ENCODE assay signal across 13 cellular contexts in the genomic region with DNA sequence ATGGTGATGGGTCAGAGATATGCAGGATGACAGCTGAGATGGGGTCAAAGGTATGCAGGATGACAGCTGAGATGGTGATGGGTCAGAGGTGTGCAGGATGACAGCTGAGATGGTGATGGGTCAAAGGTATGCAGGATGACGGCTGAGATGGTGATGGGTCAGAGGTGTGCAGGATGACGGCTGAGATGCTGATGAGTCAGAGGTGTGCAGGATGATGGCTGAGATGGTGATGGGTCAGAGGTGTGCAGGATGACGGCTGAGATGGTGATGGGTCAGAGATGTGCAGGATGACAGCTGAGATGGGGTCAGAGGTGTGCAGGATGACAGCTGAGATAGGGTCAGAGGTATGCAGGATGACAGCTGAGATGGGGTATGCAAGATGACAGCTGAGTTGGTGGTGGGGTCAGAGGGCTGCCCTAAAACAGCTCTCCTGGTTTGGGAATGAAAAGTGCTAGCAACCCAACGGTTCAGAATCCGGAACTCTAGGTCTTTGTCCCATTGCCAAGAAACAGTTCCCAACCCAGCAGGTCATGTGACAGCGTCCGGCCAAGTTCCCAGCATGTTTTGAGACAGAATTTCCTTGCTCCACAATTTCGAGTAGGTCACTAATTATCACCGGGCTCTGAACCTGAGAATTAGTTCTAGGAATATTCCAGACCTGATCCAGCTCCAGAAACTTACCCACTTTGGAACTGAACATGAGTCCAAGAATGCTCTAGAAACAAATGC. TPM values are rescaled to one million over a fixed set of nuclear protein-coding genes. Genes with fewer than 3 reads are reported as not detected.
DNase-seq lines count a peak whose midpoint lies in the region; ATAC-seq, FAIRE-seq and TF ChIP-seq lines count a peak whose summit lies in the region.
"Had no signal": no experiment of that assay in that cellular context is flagged by ENCODE, and none has a peak within 500 bp of the region (broad histone marks: within the 10 kb centered on the region; RNA-seq: fewer than 3 reads in every experiment).

No MANE protein-coding gene starts in this region.

- intact Hi-C loops in activated CD8-positive, alpha-beta T cell treated with anti-CD3 and anti-CD28 coated beads for 36 hours (cut with micrococcal nuclease), result no loop called here

- peaks cover 27% of the 10 kb centered on the region for H3K36me3 Mint-ChIP-seq in activated CD8-positive, alpha-beta T cell treated with anti-CD3 and anti-CD28 coated beads for 36 hours (ENCODE audit: low read depth)
- H3K36me3 Mint-ChIP-seq in glutamatergic neuron (ENCODE audit: unreplicated experiment), result peaks cover 5% of the 10 kb centered on the region

- peaks cover 28% of the 10 kb centered on the region for H3K4me1 Mint-ChIP-seq in activated CD8-positive, alpha-beta T cell treated with anti-CD3 and anti-CD28 coated beads for 36 hours (ENCODE audit: low read depth)
- H3K4me1 Mint-ChIP-seq in glutamatergic neuron (ENCODE audit: low read depth, unreplicated experiment), result peaks cover 10% of the 10 kb centered on the region

- DNase-seq in Ammon's horn (ENCODE audit: low spot score), result peak; percentile 79
- DNase-seq in activated CD8-positive, alpha-beta T cell treated with anti-CD3 and anti-CD28 coated beads for 36 hours, result no peak
- DNase-seq in glutamatergic neuron, result no peak
- DNase-seq in NOMO-1 treated with dmso at 0.1 percent for 144 hours (lab: John Stamatoyannopoulos, UW; ENCODE audit: unreplicated experiment), result no peak
- DNase-seq in GM19239 (ENCODE audit: insufficient read length, low spot score), result no peak
- DNase-seq: activated CD8-positive, alpha-beta memory T cell treated with anti-CD3 and anti-CD28 coated beads, Interleukin-2, amount 50 U/mL, for 4 hours; NCI-H2081; SJCRH30 had no signal

- H3K27ac Mint-ChIP-seq in activated CD8-positive, alpha-beta T cell treated with anti-CD3 and anti-CD28 coated beads for 36 hours, result peak overlapping the region; percentile 13
- peak overlapping the region; percentile 64 for H3K27ac Mint-ChIP-seq in glutamatergic neuron (ENCODE audit: unreplicated experiment)

- no peak overlapping the region for H2AFZ ChIP-seq in parathyroid adenoma

- no peaks in the 10 kb centered on the region for H3K9me3 Mint-ChIP-seq in activated CD8-positive, alpha-beta T cell treated with anti-CD3 and anti-CD28 coated beads for 36 hours
- peaks cover 9% of the 10 kb centered on the region for H3K9me3 Mint-ChIP-seq in glutamatergic neuron (ENCODE audit: unreplicated experiment)

- H3K79me2 ChIP-seq in parathyroid adenoma, result no peaks in the 10 kb centered on the region

- peak overlapping the region; percentile 35 for H3K4me2 ChIP-seq in parathyroid adenoma (ENCODE audit: low read length)
- H3K4me2 ChIP-seq: BLaER1 treated with 17β-estradiol and CSF1 and Interleukin-3, amounts not matched to agents 10 nM and 100 nM had no signal

- no peaks in the 10 kb centered on the region for H3K27me3 Mint-ChIP-seq in activated CD8-positive, alpha-beta T cell treated with anti-CD3 and anti-CD28 coated beads for 36 hours
- peaks cover 8% of the 10 kb centered on the region for H3K27me3 Mint-ChIP-seq in glutamatergic neuron (ENCODE audit: unreplicated experiment)

- H3K27me3 ChIP-seq in parathyroid adenoma (ENCODE audit: control insufficient read depth, insufficient read depth, low read length), result no peaks in the 10 kb centered on the region
- H3K27me3 ChIP-seq: BLaER1 treated with 17β-estradiol and CSF1 and Interleukin-3, amounts not matched to agents 10 nM and 100 nM; SJCRH30 had no signal

- no peak for TF ChIP-seq CTCF in activated CD8-positive, alpha-beta T cell treated with anti-CD3 and anti-CD28 coated beads for 36 hours (IDR thresholded peaks at IDR 0.05)
- TF ChIP-seq CTCF in glutamatergic neuron (IDR thresholded peaks at IDR 0.05; ENCODE audit: partially characterized antibody, unreplicated experiment) (no peak), parathyroid adenoma (IDR thresholded peaks at IDR 0.05) (no peak)

- no peak overlapping the region for H3K9ac ChIP-seq in parathyroid adenoma

- no peaks in the 10 kb centered on the region for H3K4me1 ChIP-seq in parathyroid adenoma

- H3K9me3 ChIP-seq in parathyroid adenoma (ENCODE audit: control insufficient read depth, low read length), result no peaks in the 10 kb centered on the region
- H3K9me3 ChIP-seq: BLaER1 treated with 17β-estradiol and CSF1 and Interleukin-3, amounts not matched to agents 10 nM and 100 nM; SJCRH30 had no signal

- no peak for FAIRE-seq in GM19239 (lab: Jason Lieb, UNC)

- H3K36me3 ChIP-seq in parathyroid adenoma (ENCODE audit: control insufficient read depth, insufficient read depth, low read length), result no peaks in the 10 kb centered on the region

- H3K4me3 Mint-ChIP-seq in activated CD8-positive, alpha-beta T cell treated with anti-CD3 and anti-CD28 coated beads for 36 hours, result no peak overlapping the region
- peak overlapping the region; percentile 65 for H3K4me3 Mint-ChIP-seq in glutamatergic neuron (ENCODE audit: unreplicated experiment)

- no peak for ATAC-seq in activated CD8-positive, alpha-beta T cell treated with anti-CD3 and anti-CD28 coated beads for 36 hours
- ATAC-seq in GM19351 (IDR thresholded peaks at IDR 0.05; ENCODE audit: unreplicated experiment) (no peak), GM19455 (IDR thresholded peaks at IDR 0.05; ENCODE audit: unreplicated experiment) (no peak)

- no peak overlapping the region for H3K4me3 ChIP-seq in parathyroid adenoma (ENCODE audit: low read depth, low read length)
- H3K4me3 ChIP-seq: BLaER1 treated with 17β-estradiol and CSF1 and Interleukin-3, amounts not matched to agents 10 nM and 100 nM; SJCRH30 had no signal

- peak overlapping the region; percentile 13 for H3K27ac ChIP-seq in parathyroid adenoma
- H3K27ac ChIP-seq: BLaER1 treated with 17β-estradiol and CSF1 and Interleukin-3, amounts not matched to agents 10 nM and 100 nM; SJCRH30 had no signal

- POLR2A ChIA-PET in activated CD8-positive, alpha-beta T cell treated with anti-CD3 and anti-CD28 coated beads for 36 hours (lab: Charles Lee), result interaction anchor here (0.6 to 1.3 kb wide), 2 partner anchors 17 to 37 kb away, joined by 3 to 5 read pairs; a partner anchor contains a TSS

- CTCF ChIA-PET in activated CD8-positive, alpha-beta T cell treated with anti-CD3 and anti-CD28 coated beads for 36 hours (lab: Charles Lee), result interaction anchor here (1.3 to 3.2 kb wide), 3 partner anchors 9 to 75 kb away, joined by 5 to 12 read pairs (median 6); no protein-coding TSS in a partner anchor

RNA-seq across cellular contexts. Expression of a gene that starts 3.3 kb away (rescaled TPM):
- total RNA-seq in activated CD8-positive, alpha-beta T cell treated with anti-CD3 and anti-CD28 coated beads for 36 hours, result 100 to 1,000 TPM; 105 to 106 TPM
- 291 TPM for total RNA-seq in glutamatergic neuron (ENCODE audit: unreplicated experiment)

RNA-seq across cellular contexts. Expression of a gene that starts 22.6 kb away (rescaled TPM):
- not detected for total RNA-seq in activated CD8-positive, alpha-beta T cell treated with anti-CD3 and anti-CD28 coated beads for 36 hours
- not detected for total RNA-seq in glutamatergic neuron (ENCODE audit: unreplicated experiment)
- total RNA-seq: lower leg skin, SJCRH30 had no signal

RNA-seq across cellular contexts. Expression of a gene that starts 36.4 kb away (rescaled TPM):
- total RNA-seq in activated CD8-positive, alpha-beta T cell treated with anti-CD3 and anti-CD28 coated beads for 36 hours, result 100 to 1,000 TPM; 300 to 301 TPM
- total RNA-seq in glutamatergic neuron (ENCODE audit: unreplicated experiment), result 163 TPM

RNA-seq across cellular contexts. Expression of a gene that starts 40.0 kb away (rescaled TPM):
- total RNA-seq in activated CD8-positive, alpha-beta T cell treated with anti-CD3 and anti-CD28 coated beads for 36 hours, result not detected
- not detected for total RNA-seq in glutamatergic neuron (ENCODE audit: unreplicated experiment)
- total RNA-seq: lower leg skin had no signal
